Comparison of ENCODE assay signal across 1 cellular context in genomic region chr5:68433921-68434879, GRCh38.
TF ChIP-seq lines count a peak whose summit lies in the region.

No MANE protein-coding gene starts in this region.

TF ChIP-seq in K562, 482 proteins besides CTCF, POLR2A, EP300 and RAD21 (continued from another document and continues in another):
- TF ChIP-seq ATF3 (IDR thresholded peaks at IDR 0.05), result peak; percentile 93
- peak; percentile 76 for TF ChIP-seq ATF3 (CRISPR knock-in tag; conservative IDR thresholded peaks at IDR 0.05)
- no peak for TF ChIP-seq ARHGAP35 (IDR thresholded peaks at IDR 0.05; ENCODE audit: partially characterized antibody)
- no peak for TF ChIP-seq SREBF1 (IDR thresholded peaks at IDR 0.05; ENCODE audit: borderline replicate concordance, low read depth, low read length)
- TF ChIP-seq FIP1L1 (IDR thresholded peaks at IDR 0.05; ENCODE audit: low read depth, low read length, poor library complexity, severe bottlenecking), result no peak
- TF ChIP-seq ZBTB2 (IDR thresholded peaks at IDR 0.05), result peak; percentile 76
- no peak for TF ChIP-seq ZNF512 (tag; IDR thresholded peaks at IDR 0.05)
- TF ChIP-seq ARID1B (IDR thresholded peaks at IDR 0.05), result peak; percentile 78
- TF ChIP-seq SOX6 (IDR thresholded peaks at IDR 0.05), result peak; percentile 94
- no peak for TF ChIP-seq ZNF217 (CRISPR knock-in tag; IDR thresholded peaks at IDR 0.05)
- TF ChIP-seq ZKSCAN1 (IDR thresholded peaks at IDR 0.05; ENCODE audit: low read depth, low read length), result no peak
- peak; percentile 87 for TF ChIP-seq DPF2 (IDR thresholded peaks at IDR 0.05)
- TF ChIP-seq MTA3 (IDR thresholded peaks at IDR 0.05; ENCODE audit: borderline replicate concordance), result peak; percentile 72; the same call in 1 of the 2 replicates
- TF ChIP-seq STAT5B (CRISPR knock-in tag; IDR thresholded peaks at IDR 0.05), result no peak
- TF ChIP-seq KDM5B (IDR thresholded peaks at IDR 0.05; ENCODE audit: insufficient replicate concordance, low read depth, low read length), result peak; percentile 42
- no peak for TF ChIP-seq ESRRB (CRISPR knock-in tag; IDR thresholded peaks at IDR 0.05; ENCODE audit: borderline replicate concordance)
- 0 out of 2 replicates have a peak, but pooled peaks have one; percentile 49 for TF ChIP-seq KAT7 (CRISPR knock-in tag; IDR thresholded peaks at IDR 0.05; ENCODE audit: borderline replicate concordance)
- no peak for TF ChIP-seq RFX5 (IDR thresholded peaks at IDR 0.05; ENCODE audit: low read depth, low read length)
- no peak for TF ChIP-seq CHD7 (IDR thresholded peaks at IDR 0.05; ENCODE audit: low read depth, low read length)
- TF ChIP-seq TCF7L2 (IDR thresholded peaks at IDR 0.05; ENCODE audit: low read depth, low read length), result no peak
- no peak for TF ChIP-seq RBM17 (IDR thresholded peaks at IDR 0.05; ENCODE audit: borderline replicate concordance, low read depth, low read length)
- TF ChIP-seq SIRT6 (IDR thresholded peaks at IDR 0.05; ENCODE audit: low read depth, low read length), result no peak
- TF ChIP-seq ZBTB8A (IDR thresholded peaks at IDR 0.05; ENCODE audit: partially characterized antibody), result no peak
- TF ChIP-seq KLF13 (tag; IDR thresholded peaks at IDR 0.05; ENCODE audit: borderline replicate concordance, low read depth), result 0 out of 2 replicates have a peak, but pooled peaks have one; percentile 51
- no peak for TF ChIP-seq ZNF696 (CRISPR knock-in tag; conservative IDR thresholded peaks at IDR 0.05)
- no peak for TF ChIP-seq THAP12 (CRISPR knock-in tag; IDR thresholded peaks at IDR 0.05)
- TF ChIP-seq ZBED1 (IDR thresholded peaks at IDR 0.05), result 0 out of 2 replicates have a peak, but pooled peaks have one; percentile 64
- TF ChIP-seq ZEB2 (IDR thresholded peaks at IDR 0.05), result peak; percentile 93
- no peak for TF ChIP-seq NR4A1 (CRISPR knock-in tag; IDR thresholded peaks at IDR 0.05)
- peak; percentile 64; the same call in 1 of the 2 replicates for TF ChIP-seq NR4A1 (tag; IDR thresholded peaks at IDR 0.05)
- TF ChIP-seq ARNT (IDR thresholded peaks at IDR 0.05), result 0 out of 4 replicates have a peak, but pooled peaks of 1 of the 2 experiments have one; percentile 25
- TF ChIP-seq ZKSCAN3 (CRISPR knock-in tag; IDR thresholded peaks at IDR 0.05), result no peak
- no peak for TF ChIP-seq XRCC3 (IDR thresholded peaks at IDR 0.05)
- TF ChIP-seq ZNF175 (CRISPR knock-in tag; IDR thresholded peaks at IDR 0.05; ENCODE audit: low read depth), result peak; percentile 88
- TF ChIP-seq ZBTB11 (CRISPR knock-in tag; IDR thresholded peaks at IDR 0.05), result peak in 1 of 3 experiments; percentile 81; a peak in 2 of 6 replicates
- TF ChIP-seq MECOM (CRISPR knock-in tag; IDR thresholded peaks at IDR 0.05), result peak; percentile 72; the same call in 1 of the 2 replicates
- TF ChIP-seq CREB1 (IDR thresholded peaks at IDR 0.05), result no peak
- TF ChIP-seq CREB1 (CRISPR knock-in tag; IDR thresholded peaks at IDR 0.05), result peak; percentile 64; the same call in 1 of the 2 replicates
- peak; percentile 82; the same call in 1 of the 2 replicates for TF ChIP-seq ZNF584 (CRISPR knock-in tag; IDR thresholded peaks at IDR 0.05; ENCODE audit: low read depth)
- no peak for TF ChIP-seq IRF2 (CRISPR knock-in tag; IDR thresholded peaks at IDR 0.05)
- no peak for TF ChIP-seq ZFP30 (CRISPR knock-in tag; IDR thresholded peaks at IDR 0.05; ENCODE audit: borderline replicate concordance)
- no peak for TF ChIP-seq PHB (CRISPR knock-in tag; IDR thresholded peaks at IDR 0.05)
- no peak; the same call in 1 of the 2 replicates for TF ChIP-seq ZNF12 (CRISPR knock-in tag; IDR thresholded peaks at IDR 0.05)
- no peak for TF ChIP-seq FOXJ2 (tag; IDR thresholded peaks at IDR 0.05)
- TF ChIP-seq CC2D1A (IDR thresholded peaks at IDR 0.05), result no peak
- 0 out of 2 replicates have a peak, but pooled peaks have one; percentile 3 for TF ChIP-seq HIVEP1 (CRISPR knock-in tag; IDR thresholded peaks at IDR 0.05)
